ENCODE assay signal across 8 cellular contexts in the genomic region with DNA sequence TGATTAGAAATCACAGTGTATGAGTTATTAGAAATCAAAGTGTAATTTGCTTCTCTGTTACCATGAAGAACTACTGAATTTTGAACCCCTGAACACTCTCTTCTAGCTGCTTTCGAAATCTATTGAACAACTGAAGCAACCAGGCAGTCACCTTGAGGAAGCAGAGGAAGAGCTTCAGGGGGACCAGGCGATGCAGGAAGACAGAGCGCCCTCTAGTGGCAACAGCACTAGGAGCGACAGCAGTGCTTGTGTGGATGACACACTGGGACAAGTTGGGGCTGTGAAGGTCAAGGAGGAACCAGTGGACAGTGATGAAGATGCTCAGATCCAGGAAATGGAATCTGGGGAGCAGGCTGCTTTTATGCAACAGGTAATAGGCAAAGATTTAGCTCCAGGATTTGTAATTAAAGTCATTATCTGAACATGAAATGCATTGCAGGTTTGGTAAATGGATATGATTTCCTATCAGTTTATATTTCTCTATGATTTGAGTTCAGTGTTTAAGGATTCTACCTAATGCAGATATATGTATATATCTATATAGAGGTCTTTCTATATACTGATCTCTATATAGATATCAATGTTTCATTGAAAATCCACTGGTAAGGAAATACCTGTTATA.
DNase-seq lines count a peak whose midpoint lies in the region; ATAC-seq and TF ChIP-seq lines count a peak whose summit lies in the region.

No MANE protein-coding gene starts in this region.

- H3K27me3 Mint-ChIP-seq in activated CD8-positive, alpha-beta T cell treated with anti-CD3 and anti-CD28 coated beads, Interleukin-2, amount 10 ng/mL, durations not matched to agents 7 days and 5 days (ENCODE audit: low read depth) = no peaks in the 10 kb centered on the region
- no peaks in the 10 kb centered on the region for H3K27me3 Mint-ChIP-seq in endothelial cell (ENCODE audit: unreplicated experiment)

- H3K36me3 Mint-ChIP-seq in activated CD8-positive, alpha-beta T cell treated with anti-CD3 and anti-CD28 coated beads, Interleukin-2, amount 10 ng/mL, durations not matched to agents 7 days and 5 days (ENCODE audit: low read depth) = no peaks in the 10 kb centered on the region
- H3K36me3 Mint-ChIP-seq in endothelial cell (ENCODE audit: low read depth, unreplicated experiment) = no peaks in the 10 kb centered on the region

- no peaks in the 10 kb centered on the region for H3K4me1 Mint-ChIP-seq in activated CD8-positive, alpha-beta T cell treated with anti-CD3 and anti-CD28 coated beads, Interleukin-2, amount 10 ng/mL, durations not matched to agents 7 days and 5 days (ENCODE audit: low read depth)
- H3K4me1 Mint-ChIP-seq in endothelial cell (ENCODE audit: unreplicated experiment) = peaks cover 14% of the 10 kb centered on the region

- POLR2A ChIA-PET in activated CD8-positive, alpha-beta T cell treated with anti-CD3 and anti-CD28 coated beads, Interleukin-2, amount 10 ng/mL, durations not matched to agents 7 days and 5 days (lab: Charles Lee) = no interaction called here

- CTCF ChIA-PET in activated CD8-positive, alpha-beta T cell treated with anti-CD3 and anti-CD28 coated beads, Interleukin-2, amount 10 ng/mL, durations not matched to agents 7 days and 5 days (lab: Charles Lee) = interaction anchor here (0.6 to 1.8 kb wide), 13 partner anchors 10 to 984 kb away, joined by 3 to 11 read pairs (median 5); no protein-coding TSS in a partner anchor

- H3K9me3 Mint-ChIP-seq in activated CD8-positive, alpha-beta T cell treated with anti-CD3 and anti-CD28 coated beads, Interleukin-2, amount 10 ng/mL, durations not matched to agents 7 days and 5 days (ENCODE audit: insufficient read depth) = no peaks in the 10 kb centered on the region
- H3K9me3 Mint-ChIP-seq in endothelial cell (ENCODE audit: unreplicated experiment) = no peaks in the 10 kb centered on the region

- no peak overlapping the region for H3K27ac Mint-ChIP-seq in activated CD8-positive, alpha-beta T cell treated with anti-CD3 and anti-CD28 coated beads, Interleukin-2, amount 10 ng/mL, durations not matched to agents 7 days and 5 days
- peak overlapping the region; percentile 12 for H3K27ac Mint-ChIP-seq in endothelial cell (ENCODE audit: unreplicated experiment)

- DNase-seq in D341Med (ENCODE audit: low spot score) = peak; percentile 60
- DNase-seq in NOMO-1 (lab: John Stamatoyannopoulos, UW; ENCODE audit: unreplicated experiment in 2 of 2) = peak; percentile 44 to 74
- peak; percentile 78 for DNase-seq in activated CD8-positive, alpha-beta T cell treated with anti-CD3 and anti-CD28 coated beads, Interleukin-2, amount 10 ng/mL, durations not matched to agents 7 days and 5 days
- DNase-seq in endothelial cell (ENCODE audit: low spot score) = peak; percentile 85
- DNase-seq in middle frontal gyrus (ENCODE audit: extremely low spot score, low spot score) = peak; percentile 18
- DNase-seq in stimulated activated CD8-positive, alpha-beta memory T cell treated with anti-CD3 and anti-CD28 coated beads, Interleukin-4, amount 100 ng/mL, for 48 hours = peak; percentile 82

- peak; percentile 82 for TF ChIP-seq CTCF in endothelial cell (IDR thresholded peaks at IDR 0.05; ENCODE audit: unreplicated experiment)

- H3K4me3 Mint-ChIP-seq in activated CD8-positive, alpha-beta T cell treated with anti-CD3 and anti-CD28 coated beads, Interleukin-2, amount 10 ng/mL, durations not matched to agents 7 days and 5 days = no peak overlapping the region
- H3K4me3 Mint-ChIP-seq in endothelial cell (ENCODE audit: unreplicated experiment) = no peak overlapping the region

- ATAC-seq in GM19468 (IDR thresholded peaks at IDR 0.05; ENCODE audit: extremely low read depth, unreplicated experiment) (peak; percentile 74), HG03558 (IDR thresholded peaks at IDR 0.05; ENCODE audit: extremely low read depth, unreplicated experiment) (peak; percentile 93)
- peak; percentile 84 for ATAC-seq in activated CD8-positive, alpha-beta T cell treated with anti-CD3 and anti-CD28 coated beads, Interleukin-2, amount 10 ng/mL, durations not matched to agents 7 days and 5 days

Comparison
In these comparisons a context has a peak if more than half of its experiments do, and no peak if none do; other contexts are left out.
1. Peak in every context shown above with its lines: DNase-seq and ATAC-seq.
2. DNase-seq: peak in every context shown above with its lines; median percentile 85 in endothelial cell; 82 in stimulated activated CD8-positive, alpha-beta memory T cell treated with anti-CD3 and anti-CD28 coated beads, Interleukin-4, amount 100 ng/mL, for 48 hours; 78 in activated CD8-positive, alpha-beta T cell treated with anti-CD3 and anti-CD28 coated beads, Interleukin-2, amount 10 ng/mL, durations not matched to agents 7 days and 5 days; 60 in D341Med; 59 in NOMO-1; 18 in middle frontal gyrus.